Comparison of ENCODE assay signal across 2 cellular contexts in the genomic region with DNA sequence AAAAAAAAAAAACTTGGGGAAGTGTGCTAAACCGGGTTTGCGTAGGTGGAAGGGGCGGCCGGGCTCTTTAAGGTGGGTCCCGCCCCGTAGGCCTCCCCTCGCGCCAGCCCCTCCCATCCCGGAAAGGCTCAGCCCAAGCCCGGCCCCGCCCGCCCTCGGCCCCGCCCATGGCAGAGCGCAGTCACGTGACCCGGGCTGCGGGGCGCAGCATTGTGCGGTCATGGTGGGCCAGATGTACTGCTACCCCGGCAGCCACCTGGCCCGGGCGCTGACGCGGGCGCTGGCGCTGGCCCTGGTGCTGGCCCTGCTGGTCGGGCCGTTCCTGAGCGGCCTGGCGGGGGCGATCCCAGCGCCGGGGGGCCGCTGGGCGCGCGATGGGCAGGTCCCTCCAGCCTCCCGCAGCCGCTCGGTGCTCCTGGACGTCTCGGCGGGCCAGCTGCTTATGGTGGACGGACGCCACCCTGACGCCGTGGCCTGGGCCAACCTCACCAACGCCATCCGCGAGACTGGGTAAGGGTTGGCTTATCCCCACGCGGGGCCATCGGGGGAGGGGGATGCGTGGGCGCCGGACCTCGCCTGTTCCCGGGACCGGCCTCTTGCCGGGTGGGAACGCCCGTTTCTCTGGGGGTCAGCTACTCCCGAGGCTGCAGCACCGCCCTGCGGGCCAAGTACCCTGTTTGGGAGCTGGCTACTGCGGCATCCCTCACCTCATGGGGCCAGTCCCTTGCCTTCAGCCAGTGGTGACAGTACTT.
A peak's percentile ranks its signal among the peaks of the same experiment; 100 is the strongest.
TF ChIP-seq lines count a peak whose summit lies in the region.

A gene with protein sequence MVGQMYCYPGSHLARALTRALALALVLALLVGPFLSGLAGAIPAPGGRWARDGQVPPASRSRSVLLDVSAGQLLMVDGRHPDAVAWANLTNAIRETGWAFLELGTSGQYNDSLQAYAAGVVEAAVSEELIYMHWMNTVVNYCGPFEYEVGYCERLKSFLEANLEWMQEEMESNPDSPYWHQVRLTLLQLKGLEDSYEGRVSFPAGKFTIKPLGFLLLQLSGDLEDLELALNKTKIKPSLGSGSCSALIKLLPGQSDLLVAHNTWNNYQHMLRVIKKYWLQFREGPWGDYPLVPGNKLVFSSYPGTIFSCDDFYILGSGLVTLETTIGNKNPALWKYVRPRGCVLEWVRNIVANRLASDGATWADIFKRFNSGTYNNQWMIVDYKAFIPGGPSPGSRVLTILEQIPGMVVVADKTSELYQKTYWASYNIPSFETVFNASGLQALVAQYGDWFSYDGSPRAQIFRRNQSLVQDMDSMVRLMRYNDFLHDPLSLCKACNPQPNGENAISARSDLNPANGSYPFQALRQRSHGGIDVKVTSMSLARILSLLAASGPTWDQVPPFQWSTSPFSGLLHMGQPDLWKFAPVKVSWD (plus strand): TSS at position 207 of the 752 bp plus-strand sequence. CDS start 14 bp downstream, at position 221.

TF ChIP-seq in IMR-90, 13 proteins besides CTCF, POLR2A, EP300 and RAD21 (continued from another document):
- TF ChIP-seq SMC3 (IDR thresholded peaks at IDR 0.05; ENCODE audit: low read depth, low read length) (no peak), MAZ (IDR thresholded peaks at IDR 0.05; ENCODE audit: borderline replicate concordance, low read depth, low read length) (peak; percentile 84; the same call in 1 of the 2 replicates), MAFK (IDR thresholded peaks at IDR 0.05; ENCODE audit: low read depth, low read length) (no peak), RCOR1 (IDR thresholded peaks at IDR 0.05; ENCODE audit: insufficient replicate concordance, low read length) (peak; percentile 58), CHD1 (IDR thresholded peaks at IDR 0.05; ENCODE audit: low read depth, low read length) (no peak), RFX5 (IDR thresholded peaks at IDR 0.05; ENCODE audit: low read depth, low read length) (no peak), BHLHE40 (IDR thresholded peaks at IDR 0.05; ENCODE audit: low read depth, low read length) (peak; percentile 85)
- TF ChIP-seq, protein P1, sequence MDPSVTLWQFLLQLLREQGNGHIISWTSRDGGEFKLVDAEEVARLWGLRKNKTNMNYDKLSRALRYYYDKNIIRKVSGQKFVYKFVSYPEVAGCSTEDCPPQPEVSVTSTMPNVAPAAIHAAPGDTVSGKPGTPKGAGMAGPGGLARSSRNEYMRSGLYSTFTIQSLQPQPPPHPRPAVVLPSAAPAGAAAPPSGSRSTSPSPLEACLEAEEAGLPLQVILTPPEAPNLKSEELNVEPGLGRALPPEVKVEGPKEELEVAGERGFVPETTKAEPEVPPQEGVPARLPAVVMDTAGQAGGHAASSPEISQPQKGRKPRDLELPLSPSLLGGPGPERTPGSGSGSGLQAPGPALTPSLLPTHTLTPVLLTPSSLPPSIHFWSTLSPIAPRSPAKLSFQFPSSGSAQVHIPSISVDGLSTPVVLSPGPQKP (IDR thresholded peaks at IDR 0.05; ENCODE audit: borderline replicate concordance, low read depth, low read length) = no peak
- TF ChIP-seq, protein P2, sequence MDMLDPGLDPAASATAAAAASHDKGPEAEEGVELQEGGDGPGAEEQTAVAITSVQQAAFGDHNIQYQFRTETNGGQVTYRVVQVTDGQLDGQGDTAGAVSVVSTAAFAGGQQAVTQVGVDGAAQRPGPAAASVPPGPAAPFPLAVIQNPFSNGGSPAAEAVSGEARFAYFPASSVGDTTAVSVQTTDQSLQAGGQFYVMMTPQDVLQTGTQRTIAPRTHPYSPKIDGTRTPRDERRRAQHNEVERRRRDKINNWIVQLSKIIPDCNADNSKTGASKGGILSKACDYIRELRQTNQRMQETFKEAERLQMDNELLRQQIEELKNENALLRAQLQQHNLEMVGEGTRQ (IDR thresholded peaks at IDR 0.05; ENCODE audit: low read depth, low read length) = peak; percentile 94

TF ChIP-seq in PFSK-1, 5 proteins besides CTCF, POLR2A, EP300 and RAD21:
- TF ChIP-seq, protein P3, sequence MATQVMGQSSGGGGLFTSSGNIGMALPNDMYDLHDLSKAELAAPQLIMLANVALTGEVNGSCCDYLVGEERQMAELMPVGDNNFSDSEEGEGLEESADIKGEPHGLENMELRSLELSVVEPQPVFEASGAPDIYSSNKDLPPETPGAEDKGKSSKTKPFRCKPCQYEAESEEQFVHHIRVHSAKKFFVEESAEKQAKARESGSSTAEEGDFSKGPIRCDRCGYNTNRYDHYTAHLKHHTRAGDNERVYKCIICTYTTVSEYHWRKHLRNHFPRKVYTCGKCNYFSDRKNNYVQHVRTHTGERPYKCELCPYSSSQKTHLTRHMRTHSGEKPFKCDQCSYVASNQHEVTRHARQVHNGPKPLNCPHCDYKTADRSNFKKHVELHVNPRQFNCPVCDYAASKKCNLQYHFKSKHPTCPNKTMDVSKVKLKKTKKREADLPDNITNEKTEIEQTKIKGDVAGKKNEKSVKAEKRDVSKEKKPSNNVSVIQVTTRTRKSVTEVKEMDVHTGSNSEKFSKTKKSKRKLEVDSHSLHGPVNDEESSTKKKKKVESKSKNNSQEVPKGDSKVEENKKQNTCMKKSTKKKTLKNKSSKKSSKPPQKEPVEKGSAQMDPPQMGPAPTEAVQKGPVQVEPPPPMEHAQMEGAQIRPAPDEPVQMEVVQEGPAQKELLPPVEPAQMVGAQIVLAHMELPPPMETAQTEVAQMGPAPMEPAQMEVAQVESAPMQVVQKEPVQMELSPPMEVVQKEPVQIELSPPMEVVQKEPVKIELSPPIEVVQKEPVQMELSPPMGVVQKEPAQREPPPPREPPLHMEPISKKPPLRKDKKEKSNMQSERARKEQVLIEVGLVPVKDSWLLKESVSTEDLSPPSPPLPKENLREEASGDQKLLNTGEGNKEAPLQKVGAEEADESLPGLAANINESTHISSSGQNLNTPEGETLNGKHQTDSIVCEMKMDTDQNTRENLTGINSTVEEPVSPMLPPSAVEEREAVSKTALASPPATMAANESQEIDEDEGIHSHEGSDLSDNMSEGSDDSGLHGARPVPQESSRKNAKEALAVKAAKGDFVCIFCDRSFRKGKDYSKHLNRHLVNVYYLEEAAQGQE (IDR thresholded peaks at IDR 0.05; ENCODE audit: insufficient read depth in 1 of 2, low read depth in 2 of 2, low read length in 2 of 2) = peak; percentile 83 to 92
- TF ChIP-seq SIN3A (IDR thresholded peaks at IDR 0.05; ENCODE audit: borderline replicate concordance, insufficient read depth, low read length) (peak; percentile 40; the same call in 1 of the 2 replicates), TAF1 (IDR thresholded peaks at IDR 0.05; ENCODE audit: borderline replicate concordance, insufficient read depth, low read length) (no peak), FOXP2 (optimal IDR thresholded peaks at IDR 0.05; ENCODE audit: borderline replicate concordance, extremely low read depth, extremely low read length, insufficient read depth) (peak; percentile 86), POLR2AphosphoS5 (IDR thresholded peaks at IDR 0.05; ENCODE audit: low read depth, low read length) (peak; percentile 72)
